In genomic region chr9:83980395-83981125, GRCh38 we compare ENCODE assay signal across 1 cellular context.
TF ChIP-seq lines count a peak whose summit lies in the region.

TSS of gene RMI1 (plus strand) at chr9:83980805. CDS start at chr9:84000987, 20,182 bp downstream.

TF ChIP-seq in HepG2, 621 proteins besides CTCF, POLR2A, EP300 and RAD21 (continued from another document and continues in another):
- TF ChIP-seq ZNF407 (CRISPR knock-in tag; IDR thresholded peaks at IDR 0.05; ENCODE audit: not compliant biosample characterization) (peak; percentile 35), MED8 (CRISPR knock-in tag; IDR thresholded peaks at IDR 0.05; ENCODE audit: insufficient replicate concordance) (peak; percentile 39), NFYC (CRISPR knock-in tag; IDR thresholded peaks at IDR 0.05) (peak; percentile 3; the same call in 1 of the 2 replicates), TP53 (CRISPR knock-in tag; conservative IDR thresholded peaks at IDR 0.05) (0 out of 2 replicates have a peak, but pooled peaks have one; percentile 51), ZNF326 (CRISPR knock-in tag; IDR thresholded peaks at IDR 0.05; ENCODE audit: borderline replicate concordance) (no peak), CCAR2 (optimal IDR thresholded peaks at IDR 0.05; ENCODE audit: low read depth, low read length) (no peak), ELF1 (CRISPR knock-in tag; IDR thresholded peaks at IDR 0.05) (0 out of 2 replicates have a peak, but pooled peaks have one; percentile 7), ZNF878 (CRISPR knock-in tag; IDR thresholded peaks at IDR 0.05) (0 out of 2 replicates have a peak, but pooled peaks have one; percentile 26), KLF9 (CRISPR knock-in tag; IDR thresholded peaks at IDR 0.05; ENCODE audit: low read depth) (no peak), STAG1 (CRISPR knock-in tag; IDR thresholded peaks at IDR 0.05) (0 out of 2 replicates have a peak, but pooled peaks have one; percentile 3), PLRG1 (conservative IDR thresholded peaks at IDR 0.05) (no peak), ZNF446 (CRISPR knock-in tag; IDR thresholded peaks at IDR 0.05) (peak; percentile 15; the same call in 1 of the 2 replicates), RCOR2 (CRISPR knock-in tag; IDR thresholded peaks at IDR 0.05) (peak; percentile 29; the same call in 1 of the 2 replicates), NCOA1 (CRISPR knock-in tag; IDR thresholded peaks at IDR 0.05) (peak; percentile 95), MIXL1 (CRISPR knock-in tag; IDR thresholded peaks at IDR 0.05) (0 out of 2 replicates have a peak, but pooled peaks have one; percentile 17), TFE3 (CRISPR knock-in tag; IDR thresholded peaks at IDR 0.05) (0 out of 2 replicates have a peak, but pooled peaks have one; percentile 55), MED1 (CRISPR knock-in tag; IDR thresholded peaks at IDR 0.05) (peak; percentile 67), REST (IDR thresholded peaks at IDR 0.05; ENCODE audit: borderline replicate concordance in 1 of 2, low read depth in 1 of 2, low read length in 2 of 2) (peak in 1 of 2 experiments; percentile 75; a peak in 1 of 4 replicates), ZFP37 (CRISPR knock-in tag; IDR thresholded peaks at IDR 0.05; ENCODE audit: borderline replicate concordance) (0 out of 2 replicates have a peak, but pooled peaks have one; percentile 68), KDM3A (CRISPR knock-in tag; IDR thresholded peaks at IDR 0.05; ENCODE audit: low read depth) (peak; percentile 44; the same call in 1 of the 2 replicates), ZNF20 (CRISPR knock-in tag; IDR thresholded peaks at IDR 0.05) (no peak), ZNF17 (CRISPR knock-in tag; IDR thresholded peaks at IDR 0.05) (no peak), MEF2D (CRISPR knock-in tag; IDR thresholded peaks at IDR 0.05) (peak; percentile 57; the same call in 1 of the 2 replicates), ZNF260 (CRISPR knock-in tag; IDR thresholded peaks at IDR 0.05; ENCODE audit: borderline replicate concordance, low read depth) (0 out of 2 replicates have a peak, but pooled peaks have one; percentile 17), FLYWCH1 (CRISPR knock-in tag; IDR thresholded peaks at IDR 0.05) (no peak; the same call in 1 of the 2 replicates), ARID2 (CRISPR knock-in tag; IDR thresholded peaks at IDR 0.05; ENCODE audit: borderline replicate concordance) (0 out of 2 replicates have a peak, but pooled peaks have one; percentile 80), DNMT3B (CRISPR knock-in tag; conservative IDR thresholded peaks at IDR 0.05) (no peak)
- TF ChIP-seq, protein P1, sequence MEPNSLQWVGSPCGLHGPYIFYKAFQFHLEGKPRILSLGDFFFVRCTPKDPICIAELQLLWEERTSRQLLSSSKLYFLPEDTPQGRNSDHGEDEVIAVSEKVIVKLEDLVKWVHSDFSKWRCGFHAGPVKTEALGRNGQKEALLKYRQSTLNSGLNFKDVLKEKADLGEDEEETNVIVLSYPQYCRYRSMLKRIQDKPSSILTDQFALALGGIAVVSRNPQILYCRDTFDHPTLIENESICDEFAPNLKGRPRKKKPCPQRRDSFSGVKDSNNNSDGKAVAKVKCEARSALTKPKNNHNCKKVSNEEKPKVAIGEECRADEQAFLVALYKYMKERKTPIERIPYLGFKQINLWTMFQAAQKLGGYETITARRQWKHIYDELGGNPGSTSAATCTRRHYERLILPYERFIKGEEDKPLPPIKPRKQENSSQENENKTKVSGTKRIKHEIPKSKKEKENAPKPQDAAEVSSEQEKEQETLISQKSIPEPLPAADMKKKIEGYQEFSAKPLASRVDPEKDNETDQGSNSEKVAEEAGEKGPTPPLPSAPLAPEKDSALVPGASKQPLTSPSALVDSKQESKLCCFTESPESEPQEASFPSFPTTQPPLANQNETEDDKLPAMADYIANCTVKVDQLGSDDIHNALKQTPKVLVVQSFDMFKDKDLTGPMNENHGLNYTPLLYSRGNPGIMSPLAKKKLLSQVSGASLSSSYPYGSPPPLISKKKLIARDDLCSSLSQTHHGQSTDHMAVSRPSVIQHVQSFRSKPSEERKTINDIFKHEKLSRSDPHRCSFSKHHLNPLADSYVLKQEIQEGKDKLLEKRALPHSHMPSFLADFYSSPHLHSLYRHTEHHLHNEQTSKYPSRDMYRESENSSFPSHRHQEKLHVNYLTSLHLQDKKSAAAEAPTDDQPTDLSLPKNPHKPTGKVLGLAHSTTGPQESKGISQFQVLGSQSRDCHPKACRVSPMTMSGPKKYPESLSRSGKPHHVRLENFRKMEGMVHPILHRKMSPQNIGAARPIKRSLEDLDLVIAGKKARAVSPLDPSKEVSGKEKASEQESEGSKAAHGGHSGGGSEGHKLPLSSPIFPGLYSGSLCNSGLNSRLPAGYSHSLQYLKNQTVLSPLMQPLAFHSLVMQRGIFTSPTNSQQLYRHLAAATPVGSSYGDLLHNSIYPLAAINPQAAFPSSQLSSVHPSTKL (CRISPR knock-in tag; IDR thresholded peaks at IDR 0.05) = peak; percentile 47; the same call in 1 of the 2 replicates
- TF ChIP-seq, protein P2, sequence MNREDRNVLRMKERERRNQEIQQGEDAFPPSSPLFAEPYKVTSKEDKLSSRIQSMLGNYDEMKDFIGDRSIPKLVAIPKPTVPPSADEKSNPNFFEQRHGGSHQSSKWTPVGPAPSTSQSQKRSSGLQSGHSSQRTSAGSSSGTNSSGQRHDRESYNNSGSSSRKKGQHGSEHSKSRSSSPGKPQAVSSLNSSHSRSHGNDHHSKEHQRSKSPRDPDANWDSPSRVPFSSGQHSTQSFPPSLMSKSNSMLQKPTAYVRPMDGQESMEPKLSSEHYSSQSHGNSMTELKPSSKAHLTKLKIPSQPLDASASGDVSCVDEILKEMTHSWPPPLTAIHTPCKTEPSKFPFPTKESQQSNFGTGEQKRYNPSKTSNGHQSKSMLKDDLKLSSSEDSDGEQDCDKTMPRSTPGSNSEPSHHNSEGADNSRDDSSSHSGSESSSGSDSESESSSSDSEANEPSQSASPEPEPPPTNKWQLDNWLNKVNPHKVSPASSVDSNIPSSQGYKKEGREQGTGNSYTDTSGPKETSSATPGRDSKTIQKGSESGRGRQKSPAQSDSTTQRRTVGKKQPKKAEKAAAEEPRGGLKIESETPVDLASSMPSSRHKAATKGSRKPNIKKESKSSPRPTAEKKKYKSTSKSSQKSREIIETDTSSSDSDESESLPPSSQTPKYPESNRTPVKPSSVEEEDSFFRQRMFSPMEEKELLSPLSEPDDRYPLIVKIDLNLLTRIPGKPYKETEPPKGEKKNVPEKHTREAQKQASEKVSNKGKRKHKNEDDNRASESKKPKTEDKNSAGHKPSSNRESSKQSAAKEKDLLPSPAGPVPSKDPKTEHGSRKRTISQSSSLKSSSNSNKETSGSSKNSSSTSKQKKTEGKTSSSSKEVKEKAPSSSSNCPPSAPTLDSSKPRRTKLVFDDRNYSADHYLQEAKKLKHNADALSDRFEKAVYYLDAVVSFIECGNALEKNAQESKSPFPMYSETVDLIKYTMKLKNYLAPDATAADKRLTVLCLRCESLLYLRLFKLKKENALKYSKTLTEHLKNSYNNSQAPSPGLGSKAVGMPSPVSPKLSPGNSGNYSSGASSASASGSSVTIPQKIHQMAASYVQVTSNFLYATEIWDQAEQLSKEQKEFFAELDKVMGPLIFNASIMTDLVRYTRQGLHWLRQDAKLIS (CRISPR knock-in tag; IDR thresholded peaks at IDR 0.05) = no peak; the same call in 1 of the 2 replicates
- TF ChIP-seq, protein P3, sequence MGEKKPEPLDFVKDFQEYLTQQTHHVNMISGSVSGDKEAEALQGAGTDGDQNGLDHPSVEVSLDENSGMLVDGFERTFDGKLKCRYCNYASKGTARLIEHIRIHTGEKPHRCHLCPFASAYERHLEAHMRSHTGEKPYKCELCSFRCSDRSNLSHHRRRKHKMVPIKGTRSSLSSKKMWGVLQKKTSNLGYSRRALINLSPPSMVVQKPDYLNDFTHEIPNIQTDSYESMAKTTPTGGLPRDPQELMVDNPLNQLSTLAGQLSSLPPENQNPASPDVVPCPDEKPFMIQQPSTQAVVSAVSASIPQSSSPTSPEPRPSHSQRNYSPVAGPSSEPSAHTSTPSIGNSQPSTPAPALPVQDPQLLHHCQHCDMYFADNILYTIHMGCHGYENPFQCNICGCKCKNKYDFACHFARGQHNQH (CRISPR knock-in tag; IDR thresholded peaks at IDR 0.05) = peak; percentile 69
- TF ChIP-seq, protein P4, sequence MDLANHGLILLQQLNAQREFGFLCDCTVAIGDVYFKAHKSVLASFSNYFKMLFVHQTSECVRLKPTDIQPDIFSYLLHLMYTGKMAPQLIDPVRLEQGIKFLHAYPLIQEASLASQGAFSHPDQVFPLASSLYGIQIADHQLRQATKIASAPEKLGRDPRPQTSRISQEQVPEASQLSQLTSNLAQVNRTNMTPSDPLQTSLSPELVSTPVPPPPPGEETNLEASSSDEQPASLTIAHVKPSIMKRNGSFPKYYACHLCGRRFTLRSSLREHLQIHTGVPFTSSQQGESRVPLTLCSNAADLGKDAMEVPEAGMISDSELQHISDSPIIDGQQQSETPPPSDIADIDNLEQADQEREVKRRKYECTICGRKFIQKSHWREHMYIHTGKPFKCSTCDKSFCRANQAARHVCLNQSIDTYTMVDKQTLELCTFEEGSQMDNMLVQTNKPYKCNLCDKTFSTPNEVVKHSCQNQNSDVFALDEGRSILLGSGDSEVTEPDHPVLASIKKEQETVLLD (CRISPR knock-in tag; IDR thresholded peaks at IDR 0.05; ENCODE audit: low read depth) = no peak
